8 cellular contexts compared by ENCODE assay signal in genomic region chr12:109264095-109264942, GRCh38. TPM values are rescaled to one million over a fixed set of nuclear protein-coding genes. Genes with fewer than 3 reads are reported as not detected.
DNase-seq lines count a peak whose midpoint lies in the region; ATAC-seq and TF ChIP-seq lines count a peak whose summit lies in the region.

No MANE protein-coding gene starts in this region.

- no peaks in the 10 kb centered on the region for H3K9me3 Mint-ChIP-seq in activated CD8-positive, alpha-beta T cell treated with anti-CD3 and anti-CD28 coated beads for 36 hours

- no peaks in the 10 kb centered on the region for H3K27me3 Mint-ChIP-seq in activated CD8-positive, alpha-beta T cell treated with anti-CD3 and anti-CD28 coated beads for 36 hours

- H3K4me1 ChIP-seq in BE2C (no peaks in the 10 kb centered on the region), aorta (ENCODE audit: control insufficient read depth in 1 of 2, insufficient read depth in 2 of 2, low read length in 2 of 2) (no peaks in the 10 kb centered on the region)

- no peak overlapping the region for H3K27ac Mint-ChIP-seq in activated CD8-positive, alpha-beta T cell treated with anti-CD3 and anti-CD28 coated beads for 36 hours

- CTCF ChIA-PET in activated CD8-positive, alpha-beta T cell treated with anti-CD3 and anti-CD28 coated beads for 36 hours (lab: Charles Lee) = interaction anchor here (0.7 to 4.0 kb wide), 11 partner anchors 12 to 129 kb away, joined by 3 to 30 read pairs (median 6); no protein-coding TSS in a partner anchor

- H3K27me3 ChIP-seq in BE2C (no peaks in the 10 kb centered on the region), aorta (ENCODE audit: control insufficient read depth in 1 of 2, insufficient read depth in 2 of 2, low read length in 1 of 2) (no peaks in the 10 kb centered on the region)

- H3K4me3 Mint-ChIP-seq in activated CD8-positive, alpha-beta T cell treated with anti-CD3 and anti-CD28 coated beads for 36 hours = no peak overlapping the region

- H3K36me3 ChIP-seq in BE2C = no peaks in the 10 kb centered on the region
- peaks cover 6 to 7% of the 10 kb centered on the region in 2 donors for H3K36me3 ChIP-seq in aorta (ENCODE audit: control insufficient read depth in 1 of 2, insufficient read depth in 2 of 2, low read length in 1 of 2)

- POLR2A ChIA-PET in activated CD8-positive, alpha-beta T cell treated with anti-CD3 and anti-CD28 coated beads for 36 hours (lab: Charles Lee) = no interaction called here

- peaks cover 10% of the 10 kb centered on the region for H3K36me3 Mint-ChIP-seq in activated CD8-positive, alpha-beta T cell treated with anti-CD3 and anti-CD28 coated beads for 36 hours (ENCODE audit: low read depth)

- H3K4me1 Mint-ChIP-seq in activated CD8-positive, alpha-beta T cell treated with anti-CD3 and anti-CD28 coated beads for 36 hours (ENCODE audit: low read depth) = no peaks in the 10 kb centered on the region

- peak overlapping the region; percentile 45 for H3K4me3 ChIP-seq in BE2C (ENCODE audit: low read depth, low read length)
- no peak overlapping the region for H3K4me3 ChIP-seq in fibroblast of the aortic adventitia (ENCODE audit: low read depth, low read length)
- H3K4me3 ChIP-seq in aorta (ENCODE audit: low read length in 2 of 2) = no peak overlapping the region

- DNase-seq in BE2C (peak; percentile 91), H4 (ENCODE audit: low spot score) (peak; percentile 67), NCI-H526 (lab: John Stamatoyannopoulos, UW) (peak; percentile 71 to 93), fibroblast of the aortic adventitia (ENCODE audit: low read depth) (peak; percentile 55), nucleus accumbens (lab: John Stamatoyannopoulos, UW) (peak in 47 of 56 donors; percentile 2 to 79 (median 30)), aorta (peak; percentile 74 to 88)
- DNase-seq in activated CD8-positive, alpha-beta T cell treated with anti-CD3 and anti-CD28 coated beads for 36 hours = peak; percentile 64

- TF ChIP-seq CTCF in BE2C (IDR thresholded peaks at IDR 0.05; ENCODE audit: low read depth, low read length) = peak; percentile 96
- peak; percentile 72 for TF ChIP-seq CTCF in activated CD8-positive, alpha-beta T cell treated with anti-CD3 and anti-CD28 coated beads for 36 hours (IDR thresholded peaks at IDR 0.05)
- TF ChIP-seq CTCF in fibroblast of the aortic adventitia (IDR thresholded peaks at IDR 0.05; ENCODE audit: insufficient read depth, low read length) = peak; percentile 80

- intact Hi-C loops in activated CD8-positive, alpha-beta T cell treated with anti-CD3 and anti-CD28 coated beads for 36 hours (cut with micrococcal nuclease) = loop anchor here (5.0 kb wide), 1 partner anchor 123 kb away; no protein-coding TSS in a partner anchor
- intact Hi-C loops in aorta (cut with DNase I) = loop anchor here (1.0 to 5.0 kb wide), 3 partner anchors 121 to 128 kb away; no protein-coding TSS in a partner anchor

- peak; percentile 65 for ATAC-seq in activated CD8-positive, alpha-beta T cell treated with anti-CD3 and anti-CD28 coated beads for 36 hours
- ATAC-seq in aorta (ENCODE audit: low FRiP score) (peak; percentile 77), GM19023 (IDR thresholded peaks at IDR 0.05; ENCODE audit: unreplicated experiment) (no peak)

- WGBS in aorta, 2 donors = 55 to 56% methylated on average over 23 of the region's 23 CpGs

- H3K9me3 ChIP-seq in BE2C (no peaks in the 10 kb centered on the region), aorta (ENCODE audit: control insufficient read depth, low read length) (no peaks in the 10 kb centered on the region)

- no peak overlapping the region for H3K27ac ChIP-seq in aorta (ENCODE audit: low read depth in 1 of 2, low read length in 2 of 2)

RNA-seq across cellular contexts. Expression of gene FOXN4, which starts 44.8 kb away (rescaled TPM):
- 0.73 TPM for polyA plus RNA-seq in BE2C (2012; ENCODE audit: insufficient read depth, insufficient read length, low read depth)
- total RNA-seq in H4 (2014; rRNA removed; shearing (Covaris generic)) = not detected in 2 replicates
- total RNA-seq in activated CD8-positive, alpha-beta T cell treated with anti-CD3 and anti-CD28 coated beads for 36 hours = not detected
- total RNA-seq in fibroblast of the aortic adventitia (ENCODE audit: low replicate concordance) = not detected in 2 replicates
- total RNA-seq in aorta = not detected
- polyA plus RNA-seq in aorta = not detected

Comparison
In these comparisons a context has a peak if more than half of its experiments do, and no peak if none do; other contexts are left out.
1. DNase-seq: peak in every context shown above with its lines; median percentile 91 in BE2C; 82 in NCI-H526; 81 in aorta; 67 in H4; 64 in activated CD8-positive, alpha-beta T cell treated with anti-CD3 and anti-CD28 coated beads for 36 hours; 55 in fibroblast of the aortic adventitia; 30 in nucleus accumbens.